Comparison of ENCODE assay signal across 9 cellular contexts in genomic region chr1:19009882-19010321, GRCh38.
DNase-seq lines count a peak whose midpoint lies in the region; ATAC-seq and TF ChIP-seq lines count a peak whose summit lies in the region.
"Had no signal": no experiment of that assay in that cellular context is flagged by ENCODE, and none has a peak within 500 bp of the region (broad histone marks: within the 10 kb centered on the region; RNA-seq: fewer than 3 reads in every experiment).

No MANE protein-coding gene starts in this region.

- no peak overlapping the region for H3K4me3 ChIP-seq in astrocyte of the cerebellum (ENCODE audit: low read depth, low read length)

- H3K4me3 Mint-ChIP-seq in stimulated activated naive CD8-positive, alpha-beta T cell treated with anti-CD3 and anti-CD28 coated beads, Interleukin-15, Interleukin-2, amounts not matched to agents 100 ng/mL and 50 ng/mL, for 24 hours: no peak overlapping the region

- peaks cover 15% of the 10 kb centered on the region for H3K27me3 Mint-ChIP-seq in stimulated activated naive CD8-positive, alpha-beta T cell treated with anti-CD3 and anti-CD28 coated beads, Interleukin-15, Interleukin-2, amounts not matched to agents 100 ng/mL and 50 ng/mL, for 24 hours

- H3K36me3 Mint-ChIP-seq in stimulated activated naive CD8-positive, alpha-beta T cell treated with anti-CD3 and anti-CD28 coated beads, Interleukin-15, Interleukin-2, amounts not matched to agents 100 ng/mL and 50 ng/mL, for 24 hours (ENCODE audit: low read depth): no peaks in the 10 kb centered on the region

- H3K27ac Mint-ChIP-seq in stimulated activated naive CD8-positive, alpha-beta T cell treated with anti-CD3 and anti-CD28 coated beads, Interleukin-15, Interleukin-2, amounts not matched to agents 100 ng/mL and 50 ng/mL, for 24 hours: peak overlapping the region; percentile 68

- TF ChIP-seq CTCF in astrocyte of the cerebellum (IDR thresholded peaks at IDR 0.05; ENCODE audit: low read depth, low read length, missing control alignments): no peak

- no peak for DNase-seq in stimulated activated naive CD8-positive, alpha-beta T cell treated with anti-CD3 and anti-CD28 coated beads, Interleukin-15, Interleukin-2, amounts not matched to agents 100 U/mL and 50 U/mL, for 24 hours
- DNase-seq in astrocyte of the cerebellum (ENCODE audit: low read depth): peak; percentile 69
- peak; percentile 100 for DNase-seq in kidney tubule cell (ENCODE audit: low spot score)
- DNase-seq in foreskin melanocyte: no peak
- no peak for DNase-seq in NCI-H1105 treated with DMSO at 0.1 percent for 48 hours (lab: John Stamatoyannopoulos, UW)
- DNase-seq in OCI-M1 (lab: John Stamatoyannopoulos, UW): no peak
- DNase-seq: DMS79 treated with DMSO at 0.1 percent for 48 hours had no signal

- in situ Hi-C loops in astrocyte of the cerebellum (cut with HindIII; ENCODE audit: low sequenced_read_pairs): no loop called here

- no peak for ATAC-seq in stimulated activated naive CD8-positive, alpha-beta T cell treated with anti-CD3 and anti-CD28 coated beads, Interleukin-15, Interleukin-2, amounts not matched to agents 100 U/mL and 50 U/mL, for 24 hours
- no peak for ATAC-seq in GM18909 (IDR thresholded peaks at IDR 0.05; ENCODE audit: poor library complexity, unreplicated experiment)

- no peaks in the 10 kb centered on the region for H3K9me3 Mint-ChIP-seq in stimulated activated naive CD8-positive, alpha-beta T cell treated with anti-CD3 and anti-CD28 coated beads, Interleukin-15, Interleukin-2, amounts not matched to agents 100 ng/mL and 50 ng/mL, for 24 hours

- H3K4me1 Mint-ChIP-seq in stimulated activated naive CD8-positive, alpha-beta T cell treated with anti-CD3 and anti-CD28 coated beads, Interleukin-15, Interleukin-2, amounts not matched to agents 100 ng/mL and 50 ng/mL, for 24 hours (ENCODE audit: low read depth): peaks cover 37% of the 10 kb centered on the region

Comparison
In these comparisons a context has a peak if more than half of its experiments do, and no peak if none do; other contexts are left out.
1. DNase-seq: peak in astrocyte of the cerebellum (single experiment) and kidney tubule cell (single experiment); none in stimulated activated naive CD8-positive, alpha-beta T cell treated with anti-CD3 and anti-CD28 coated beads, Interleukin-15, Interleukin-2, amounts not matched to agents 100 U/mL and 50 U/mL, for 24 hours (single experiment), foreskin melanocyte (single experiment), NCI-H1105 treated with DMSO at 0.1 percent for 48 hours (single experiment) and OCI-M1 (single experiment).